Comparison of ENCODE assay signal across 1 cellular context in the genomic region with DNA sequence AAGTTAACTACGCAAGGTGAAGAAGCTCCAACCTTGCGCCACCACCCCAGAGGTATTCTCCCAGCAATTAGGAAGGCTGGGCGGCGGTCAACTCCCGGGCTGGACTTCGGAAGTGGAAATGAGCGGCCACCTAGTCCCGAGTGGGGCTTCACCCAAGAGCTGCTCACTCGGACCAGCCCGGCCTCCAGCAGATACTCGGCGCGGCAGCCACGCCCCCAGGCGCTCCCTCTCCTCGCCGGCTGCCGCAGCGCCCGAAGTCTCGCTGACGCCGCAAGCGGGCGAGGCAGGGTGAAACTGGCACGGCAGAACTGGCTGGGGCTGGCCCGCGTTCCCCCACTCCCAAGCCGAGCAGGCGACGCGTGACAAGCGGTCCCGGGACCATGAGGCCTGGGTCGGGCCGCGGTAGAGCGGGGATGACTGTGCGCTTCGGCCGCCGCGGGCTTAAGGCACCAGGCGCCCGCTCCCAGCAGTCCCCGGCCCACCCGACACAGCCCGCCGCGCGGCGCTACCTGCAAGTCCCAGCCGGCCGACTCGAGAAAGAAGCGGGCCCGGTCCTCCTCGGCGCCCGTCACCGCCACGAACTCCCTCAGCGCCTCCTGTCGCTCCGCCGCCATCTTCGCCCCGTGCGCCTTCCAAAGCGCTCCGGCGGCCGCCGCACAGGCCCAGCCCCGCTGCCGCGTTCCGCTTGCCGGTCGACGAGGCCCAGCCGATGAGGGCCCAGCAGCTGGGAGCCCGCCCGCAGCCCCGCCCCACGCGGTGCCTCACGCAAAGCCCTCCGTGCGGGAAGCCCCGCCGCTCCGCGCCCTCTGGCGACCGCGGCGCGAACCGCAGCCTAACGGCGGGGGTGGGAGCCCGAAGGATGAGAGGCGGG.
A peak's percentile ranks its signal among the peaks of the same experiment; 100 is the strongest.
TF ChIP-seq lines count a peak whose summit lies in the region.

TSS of gene NSFL1C (minus strand) at position 639 of the 871 bp plus-strand sequence. CDS start at position 614, 25 bp downstream.

TF ChIP-seq in SK-N-SH, 30 proteins besides CTCF, POLR2A, EP300 and RAD21 (continued from another document):
- TF ChIP-seq, protein P1, sequence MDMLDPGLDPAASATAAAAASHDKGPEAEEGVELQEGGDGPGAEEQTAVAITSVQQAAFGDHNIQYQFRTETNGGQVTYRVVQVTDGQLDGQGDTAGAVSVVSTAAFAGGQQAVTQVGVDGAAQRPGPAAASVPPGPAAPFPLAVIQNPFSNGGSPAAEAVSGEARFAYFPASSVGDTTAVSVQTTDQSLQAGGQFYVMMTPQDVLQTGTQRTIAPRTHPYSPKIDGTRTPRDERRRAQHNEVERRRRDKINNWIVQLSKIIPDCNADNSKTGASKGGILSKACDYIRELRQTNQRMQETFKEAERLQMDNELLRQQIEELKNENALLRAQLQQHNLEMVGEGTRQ (IDR thresholded peaks at IDR 0.05; ENCODE audit: borderline replicate concordance, low read depth, low read length): no peak
- no peak for TF ChIP-seq NRF1 (IDR thresholded peaks at IDR 0.05; ENCODE audit: low read depth, low read length)
- TF ChIP-seq RCOR1 (IDR thresholded peaks at IDR 0.05; ENCODE audit: low read length): no peak; the same call in 1 of the 2 replicates
- TF ChIP-seq SMC3 (IDR thresholded peaks at IDR 0.05; ENCODE audit: low read depth, low read length): peak; percentile 52; the same call in 1 of the 2 replicates
- peak; percentile 59 for TF ChIP-seq CHD2 (IDR thresholded peaks at IDR 0.05; ENCODE audit: low read length, partially characterized antibody)
- TF ChIP-seq POLR2AphosphoS5 (IDR thresholded peaks at IDR 0.05; ENCODE audit: low read depth, low read length): peak; percentile 79
- TF ChIP-seq TEAD4 (IDR thresholded peaks at IDR 0.05; ENCODE audit: borderline replicate concordance, insufficient read depth): no peak
- 0 out of 2 replicates have a peak, but pooled peaks have one; percentile 11 for TF ChIP-seq IRF3 (IDR thresholded peaks at IDR 0.05; ENCODE audit: low read depth, low read length)
- peak; percentile 68 for TF ChIP-seq GABPA (IDR thresholded peaks at IDR 0.05; ENCODE audit: low read depth)
- peak; percentile 78; the same call in 1 of the 2 replicates for TF ChIP-seq SIN3A (IDR thresholded peaks at IDR 0.05; ENCODE audit: borderline replicate concordance, low read depth, low read length)
- no peak for TF ChIP-seq JUND (IDR thresholded peaks at IDR 0.05)
- TF ChIP-seq FOSL2 (IDR thresholded peaks at IDR 0.05; ENCODE audit: borderline replicate concordance, low read depth): no peak
- TF ChIP-seq NFIC (IDR thresholded peaks at IDR 0.05; ENCODE audit: borderline replicate concordance): 0 out of 2 replicates have a peak, but pooled peaks have one; percentile 4
- TF ChIP-seq YY1 (IDR thresholded peaks at IDR 0.05; ENCODE audit: low read depth): peak; percentile 95
- TF ChIP-seq TCF12 (IDR thresholded peaks at IDR 0.05): peak; percentile 44; the same call in 1 of the 2 replicates
- TF ChIP-seq, protein P2, sequence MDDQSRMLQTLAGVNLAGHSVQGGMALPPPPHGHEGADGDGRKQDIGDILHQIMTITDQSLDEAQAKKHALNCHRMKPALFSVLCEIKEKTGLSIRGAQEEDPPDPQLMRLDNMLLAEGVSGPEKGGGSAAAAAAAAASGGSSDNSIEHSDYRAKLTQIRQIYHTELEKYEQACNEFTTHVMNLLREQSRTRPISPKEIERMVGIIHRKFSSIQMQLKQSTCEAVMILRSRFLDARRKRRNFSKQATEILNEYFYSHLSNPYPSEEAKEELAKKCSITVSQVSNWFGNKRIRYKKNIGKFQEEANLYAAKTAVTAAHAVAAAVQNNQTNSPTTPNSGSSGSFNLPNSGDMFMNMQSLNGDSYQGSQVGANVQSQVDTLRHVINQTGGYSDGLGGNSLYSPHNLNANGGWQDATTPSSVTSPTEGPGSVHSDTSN (IDR thresholded peaks at IDR 0.05): no peak
- TF ChIP-seq TAF1 (IDR thresholded peaks at IDR 0.05; ENCODE audit: borderline replicate concordance, low read depth, low read length): peak; percentile 98
- TF ChIP-seq RFX5 (IDR thresholded peaks at IDR 0.05; ENCODE audit: low read length): peak; percentile 64; the same call in 1 of the 2 replicates
- TF ChIP-seq MXI1 (IDR thresholded peaks at IDR 0.05; ENCODE audit: low read depth, low read length): peak; percentile 22; the same call in 1 of the 2 replicates
- no peak for TF ChIP-seq ELF1 (IDR thresholded peaks at IDR 0.05)
- TF ChIP-seq, protein P3, sequence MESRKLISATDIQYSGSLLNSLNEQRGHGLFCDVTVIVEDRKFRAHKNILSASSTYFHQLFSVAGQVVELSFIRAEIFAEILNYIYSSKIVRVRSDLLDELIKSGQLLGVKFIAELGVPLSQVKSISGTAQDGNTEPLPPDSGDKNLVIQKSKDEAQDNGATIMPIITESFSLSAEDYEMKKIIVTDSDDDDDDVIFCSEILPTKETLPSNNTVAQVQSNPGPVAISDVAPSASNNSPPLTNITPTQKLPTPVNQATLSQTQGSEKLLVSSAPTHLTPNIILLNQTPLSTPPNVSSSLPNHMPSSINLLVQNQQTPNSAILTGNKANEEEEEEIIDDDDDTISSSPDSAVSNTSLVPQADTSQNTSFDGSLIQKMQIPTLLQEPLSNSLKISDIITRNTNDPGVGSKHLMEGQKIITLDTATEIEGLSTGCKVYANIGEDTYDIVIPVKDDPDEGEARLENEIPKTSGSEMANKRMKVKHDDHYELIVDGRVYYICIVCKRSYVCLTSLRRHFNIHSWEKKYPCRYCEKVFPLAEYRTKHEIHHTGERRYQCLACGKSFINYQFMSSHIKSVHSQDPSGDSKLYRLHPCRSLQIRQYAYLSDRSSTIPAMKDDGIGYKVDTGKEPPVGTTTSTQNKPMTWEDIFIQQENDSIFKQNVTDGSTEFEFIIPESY (IDR thresholded peaks at IDR 0.05; ENCODE audit: borderline replicate concordance, low read depth): no peak
